1 cellular context compared by ENCODE assay signal in genomic region chr18:77033575-77033974, GRCh38.
TF ChIP-seq lines count a peak whose summit lies in the region.

No MANE protein-coding gene starts in this region.

TF ChIP-seq in H1, 55 proteins besides CTCF, POLR2A, EP300 and RAD21:
- TF ChIP-seq TBP (IDR thresholded peaks at IDR 0.05; ENCODE audit: low read depth, low read length): no peak
- TF ChIP-seq ZNF274 (IDR thresholded peaks at IDR 0.05; ENCODE audit: borderline replicate concordance, extremely low read depth, low read length): no peak
- no peak for TF ChIP-seq CHD1 (IDR thresholded peaks at IDR 0.05; ENCODE audit: low read depth, low read length)
- TF ChIP-seq USF2 (IDR thresholded peaks at IDR 0.05; ENCODE audit: low read length): no peak
- no peak for TF ChIP-seq SP1 (IDR thresholded peaks at IDR 0.05; ENCODE audit: low read depth, low read length)
- no peak for TF ChIP-seq HDAC6 (IDR thresholded peaks at IDR 0.05; ENCODE audit: low read depth, low read length)
- no peak for TF ChIP-seq TAF1 (IDR thresholded peaks at IDR 0.05; ENCODE audit: low read depth, low read length)
- TF ChIP-seq CHD7 (IDR thresholded peaks at IDR 0.05; ENCODE audit: insufficient replicate concordance, low read length): no peak
- TF ChIP-seq TAF7 (optimal IDR thresholded peaks at IDR 0.05; ENCODE audit: borderline replicate concordance, low read depth, low read length): no peak
- TF ChIP-seq SUZ12 (IDR thresholded peaks at IDR 0.05; ENCODE audit: low read length): no peak
- TF ChIP-seq BRCA1 (IDR thresholded peaks at IDR 0.05; ENCODE audit: low read depth, low read length): no peak
- no peak for TF ChIP-seq JUND (IDR thresholded peaks at IDR 0.05; ENCODE audit: low read length)
- TF ChIP-seq RFX5 (IDR thresholded peaks at IDR 0.05; ENCODE audit: borderline replicate concordance, low read depth, low read length): no peak
- TF ChIP-seq SRF (IDR thresholded peaks at IDR 0.05; ENCODE audit: low read depth, low read length): no peak
- TF ChIP-seq CHD2 (IDR thresholded peaks at IDR 0.05; ENCODE audit: low read length): no peak
- TF ChIP-seq FOSL1 (IDR thresholded peaks at IDR 0.05; ENCODE audit: insufficient read depth, low read depth, low read length): no peak
- TF ChIP-seq YY1 (IDR thresholded peaks at IDR 0.05; ENCODE audit: low read depth, low read length): no peak
